8 cellular contexts compared by ENCODE assay signal in the genomic region with DNA sequence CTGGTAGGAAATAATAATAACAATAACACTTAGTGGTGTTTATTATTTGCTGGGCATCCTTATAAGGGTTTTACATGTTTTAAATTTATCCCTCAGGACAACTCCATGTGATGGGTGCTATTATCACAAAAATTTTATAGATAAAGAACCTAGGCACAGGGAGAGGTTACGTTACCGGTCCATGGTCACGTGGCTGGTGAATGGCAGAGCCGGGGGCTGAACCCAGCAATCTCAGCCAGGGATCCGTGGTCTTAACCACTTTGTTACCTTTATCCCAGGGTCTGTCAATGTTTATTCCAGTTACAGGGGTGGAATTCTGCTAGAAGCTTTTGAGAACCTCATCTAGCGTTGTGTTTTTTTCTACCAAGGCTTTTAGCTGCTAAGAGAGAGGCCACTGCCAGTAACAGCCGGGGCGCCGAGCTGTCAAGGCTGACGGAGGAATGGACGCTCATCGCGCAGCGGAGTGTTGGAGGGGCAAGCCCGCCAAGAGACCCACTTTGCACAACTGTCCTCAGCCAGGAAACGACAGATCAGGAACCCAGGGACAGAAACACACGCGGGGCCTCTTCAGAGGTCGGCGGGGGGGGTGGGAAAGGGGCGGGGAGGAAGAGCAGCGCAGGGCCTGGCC. TPM values are rescaled to one million over a fixed set of nuclear protein-coding genes. Genes with fewer than 3 reads are reported as not detected.
A peak's percentile ranks its signal among the peaks of the same experiment; 100 is the strongest.
DNase-seq lines count a peak whose midpoint lies in the region; ATAC-seq, FAIRE-seq and TF ChIP-seq lines count a peak whose summit lies in the region.

No MANE protein-coding gene starts in this region.

- BruUV-seq in PC-9 (replicated peaks; lab: Mats Ljungman, UMichigan) = TSS peak; percentile 73

- H3K27ac ChIP-seq in PC-9 = peak overlapping the region; percentile 62
- peak overlapping the region; percentile 84 for H3K27ac ChIP-seq in stomach smooth muscle (ENCODE audit: low read length)

- peaks cover 36% of the 10 kb centered on the region for H3F3A ChIP-seq in PC-9 (ENCODE audit: insufficient read depth, low read depth)

- POLR2A ChIA-PET in PC-9 (lab: Charles Lee; ENCODE audit: unreplicated experiment) = interaction anchor here (0.6 to 0.8 kb wide), 4 partner anchors 13 to 259 kb away, joined by 3 to 14 read pairs (median 9); no protein-coding TSS in a partner anchor

- peak overlapping the region; percentile 91 to 92 for H3K9ac ChIP-seq in stomach smooth muscle (ENCODE audit: low read length in 2 of 2)

- TF ChIP-seq CTCF in D721Med (IDR thresholded peaks at IDR 0.05; ENCODE audit: insufficient read depth, missing control alignments) = no peak
- no peak for TF ChIP-seq CTCF in PC-9 (conservative IDR thresholded peaks at IDR 0.05)
- no peak for TF ChIP-seq CTCF in choroid plexus epithelial cell (conservative IDR thresholded peaks at IDR 0.05; ENCODE audit: low read depth, low read length)

- peak overlapping the region; percentile 88 for H3K4me2 ChIP-seq in PC-9

- no peaks in the 10 kb centered on the region; the same call in 1 of the 2 replicates for H3K79me2 ChIP-seq in PC-9 (ENCODE audit: low read depth)

- H3K4me1 ChIP-seq in PC-9 (replicated peaks; ENCODE audit: insufficient read depth) = peaks cover 30% of the 10 kb centered on the region
- H3K4me1 ChIP-seq in stomach smooth muscle (ENCODE audit: control insufficient read depth, insufficient read depth, low read length) = peaks cover 11% of the 10 kb centered on the region

- no peaks in the 10 kb centered on the region for H3K9me2 ChIP-seq in PC-9 (ENCODE audit: insufficient read depth)

- no peaks in the 10 kb centered on the region for H3K36me3 ChIP-seq in PC-9 (ENCODE audit: low read depth)
- no peaks in the 10 kb centered on the region for H3K36me3 ChIP-seq in stomach smooth muscle (ENCODE audit: control insufficient read depth in 2 of 2, insufficient read depth in 2 of 2, low read length in 2 of 2)

- FAIRE-seq in D721Med (lab: Jason Lieb, UNC) = no peak

- no peaks in the 10 kb centered on the region for H4K20me1 ChIP-seq in PC-9 (ENCODE audit: insufficient read depth)

- CTCF ChIA-PET in PC-9 (lab: Charles Lee) = interaction anchor here (0.8 kb wide), 1 partner anchor 13 kb away, joined by 4 read pairs; no protein-coding TSS in a partner anchor

- peak overlapping the region; percentile 88 for H2AFZ ChIP-seq in PC-9

- H3K9me3 ChIP-seq in PC-9 (ENCODE audit: insufficient read depth, low read depth) (peaks cover 20% of the 10 kb centered on the region), stomach smooth muscle (ENCODE audit: control insufficient read depth in 2 of 2, low read length in 2 of 2) (no peaks in the 10 kb centered on the region)

- DNase-seq in D721Med (ENCODE audit: insufficient read length, low spot score) (peak; percentile 40), PC-9 (no peak), choroid plexus epithelial cell (ENCODE audit: low read depth) (no peak), lung microvascular endothelial cell (ENCODE audit: low read depth in 2 of 2) (peak; percentile 55), OCI-M2 (lab: John Stamatoyannopoulos, UW; ENCODE audit: unreplicated experiment) (no peak)
- DNase-seq in activated CD8-positive, alpha-beta memory T cell treated with anti-CD3 and anti-CD28 coated beads, Interleukin-2, amount 50 U/mL, for 4 hours = no peak

- H3K27me3 ChIP-seq in PC-9 (ENCODE audit: insufficient read depth, low read depth) = no peaks in the 10 kb centered on the region
- H3K27me3 ChIP-seq in stomach smooth muscle (ENCODE audit: control insufficient read depth in 1 of 2, insufficient read depth in 2 of 2, low read length in 2 of 2) = no peaks in the 10 kb centered on the region

- peak; percentile 12 for ATAC-seq in GM21717 (IDR thresholded peaks at IDR 0.05; ENCODE audit: unreplicated experiment)

- intact Hi-C loops in PC-9 (cut with micrococcal nuclease; ENCODE audit: unreplicated experiment) = loop anchor here (2.0 to 5.0 kb wide), 2 partner anchors 169 to 230 kb away; a partner anchor contains a TSS

- H3K4me3 ChIP-seq in PC-9 (peak overlapping the region; percentile 80), choroid plexus epithelial cell (ENCODE audit: low read depth, low read length) (peak overlapping the region; percentile 73), stomach smooth muscle (ENCODE audit: low read length in 2 of 2) (peak overlapping the region; percentile 89 to 94)

RNA-seq across cellular contexts. Expression of a gene that starts 0.4 kb away (rescaled TPM):
- total RNA-seq in PC-9 (2021) (6.2 and 7.4 TPM in 2 replicates), lung microvascular endothelial cell (7.8 and 15.1 TPM in 2 replicates)

Comparison
In these comparisons a context has a peak if more than half of its experiments do, and no peak if none do; other contexts are left out.
1. DNase-seq: peak in D721Med (single experiment) and lung microvascular endothelial cell (2 of 2); none in PC-9 (0 of 2), choroid plexus epithelial cell (single experiment), activated CD8-positive, alpha-beta memory T cell treated with anti-CD3 and anti-CD28 coated beads, Interleukin-2, amount 50 U/mL, for 4 hours (single experiment) and OCI-M2 (single experiment).
2. Peak in every context shown above with its lines, with median percentiles within 50 percentile points of each other: H3K4me3 ChIP-seq.